ENCODE assay signal across 10 cellular contexts in genomic region chr3:57062119-57062631, GRCh38. TPM values are rescaled to one million over a fixed set of nuclear protein-coding genes. Genes with fewer than 3 reads are reported as not detected.
DNase-seq lines count a peak whose midpoint lies in the region; ATAC-seq and TF ChIP-seq lines count a peak whose summit lies in the region.
"Had no signal": no experiment of that assay in that cellular context is flagged by ENCODE, and none has a peak within 500 bp of the region (broad histone marks: within the 10 kb centered on the region; RNA-seq: fewer than 3 reads in every experiment).

No MANE protein-coding gene starts in this region.

- H3K36me3 ChIP-seq in HCT116 (ENCODE audit: control insufficient read depth in 1 of 2, insufficient read depth in 2 of 2, low read length in 2 of 2) (no peaks in the 10 kb centered on the region), adrenal gland (replicated peaks in 1 of 2) (no peaks in the 10 kb centered on the region), right atrium auricular region (no peaks in the 10 kb centered on the region), skeletal muscle tissue (ENCODE audit: control insufficient read depth in 3 of 3, insufficient read depth in 3 of 3, low read length in 3 of 3) (no peaks in the 10 kb centered on the region)

- H3K4me1 ChIP-seq in HCT116 (ENCODE audit: control insufficient read depth in 1 of 2, insufficient read depth in 2 of 2, low read length in 2 of 2) (peaks cover 62 to 91% of the 10 kb centered on the region in 2 experiments), adrenal gland (replicated peaks in 1 of 2) (peaks cover 9 to 27% of the 10 kb centered on the region in 2 donors), right atrium auricular region (peaks cover 0 to 32% of the 10 kb centered on the region in 2 donors), skeletal muscle tissue (ENCODE audit: control insufficient read depth in 3 of 3, insufficient read depth in 3 of 3, low read length in 3 of 3) (peaks cover 2 to 12% (median 12%) of the 10 kb centered on the region in 3 donors)
- H3K4me1 ChIP-seq: psoas muscle had no signal

- TF ChIP-seq CTCF in HCT116 (IDR thresholded peaks at IDR 0.05 in 2 of 3, conservative IDR thresholded peaks at IDR 0.05 in 1 of 3; ENCODE audit: borderline replicate concordance in 1 of 3, insufficient read depth in 1 of 3, low read depth in 2 of 3, low read length in 2 of 3) (no peak), adrenal gland (IDR thresholded peaks at IDR 0.05) (no peak), right atrium auricular region (IDR thresholded peaks at IDR 0.05) (no peak)

- H3K9me2 ChIP-seq in HCT116 (ENCODE audit: insufficient read depth) = no peaks in the 10 kb centered on the region

- peaks cover 33% of the 10 kb centered on the region for H3K79me2 ChIP-seq in HCT116 (ENCODE audit: insufficient read depth, low read length)

- peak overlapping the region; percentile 85 for H3K4me2 ChIP-seq in HCT116 (ENCODE audit: low read length)

- POLR2A ChIA-PET in HCT116 (lab: Charles Lee) = no interaction called here

- H3K27me3 ChIP-seq in HCT116 (ENCODE audit: insufficient read depth, low read length) (no peaks in the 10 kb centered on the region), adrenal gland (no peaks in the 10 kb centered on the region), right atrium auricular region (no peaks in the 10 kb centered on the region), skeletal muscle tissue (ENCODE audit: control insufficient read depth in 3 of 3, insufficient read depth in 3 of 3, low read length in 3 of 3) (no peaks in the 10 kb centered on the region)

- H3K27ac ChIP-seq in HCT116 (ENCODE audit: low read depth, low read length) = peak overlapping the region; percentile 81
- H3K27ac ChIP-seq in adrenal gland = peak overlapping the region in 4 of 5 donors; percentile 64 to 83 (median 74)
- H3K27ac ChIP-seq in right atrium auricular region = peak overlapping the region; percentile 33 to 67
- H3K27ac ChIP-seq in skeletal muscle tissue (ENCODE audit: low read depth, low read length) = peak overlapping the region; percentile 40
- H3K27ac ChIP-seq: psoas muscle had no signal

- no peak for ATAC-seq in HCT116
- ATAC-seq in GM21723 (IDR thresholded peaks at IDR 0.05; ENCODE audit: unreplicated experiment) = no peak
- no peak for ATAC-seq in GM21390 (IDR thresholded peaks at IDR 0.05; ENCODE audit: unreplicated experiment)
- ATAC-seq: psoas muscle had no signal

- no TSS peak for BruUV-seq in HCT116 (replicated peaks; lab: Mats Ljungman, UMichigan)

- H2AFZ ChIP-seq in HCT116 (ENCODE audit: low read depth, low read length, poor library complexity, severe bottlenecking) = no peak overlapping the region

- CTCF ChIA-PET in HCT116 (lab: Charles Lee) = no interaction called here

- no peak for TF ChIP-seq RAD21 in HCT116 (IDR thresholded peaks at IDR 0.05; ENCODE audit: low read depth)

- H3K9ac ChIP-seq in HCT116 (ENCODE audit: low read length) (peak overlapping the region; percentile 64), skeletal muscle tissue (ENCODE audit: low read depth in 1 of 3, low read length in 3 of 3) (no peak overlapping the region)

- H3K4me3 ChIP-seq in HCT116 (replicated peaks in 1 of 2; ENCODE audit: low read depth in 1 of 2, low read length in 2 of 2) = peak overlapping the region in 1 of 2 experiments; percentile 54; a peak in 1 of 4 replicates
- no peak overlapping the region for H3K4me3 ChIP-seq in adrenal gland
- no peak overlapping the region for H3K4me3 ChIP-seq in right atrium auricular region
- no peak overlapping the region for H3K4me3 ChIP-seq in skeletal muscle tissue (ENCODE audit: low read length in 3 of 3)
- H3K4me3 ChIP-seq: psoas muscle had no signal

- WGBS in adrenal gland, 4 donors = 27 to 30% (median 29%) methylated on average over 2 to 9 of the region's 9 CpGs

- no peaks in the 10 kb centered on the region for H4K20me1 ChIP-seq in HCT116 (ENCODE audit: insufficient read depth)

- H3K9me3 ChIP-seq in HCT116 (ENCODE audit: control insufficient read depth in 1 of 2, insufficient read depth in 1 of 2, low read depth in 1 of 2, low read length in 2 of 2) (no peaks in the 10 kb centered on the region), adrenal gland (replicated peaks in 1 of 3) (no peaks in the 10 kb centered on the region), right atrium auricular region (no peaks in the 10 kb centered on the region), skeletal muscle tissue (ENCODE audit: control insufficient read depth in 3 of 3, low read length in 3 of 3) (no peaks in the 10 kb centered on the region)
- H3K9me3 ChIP-seq: psoas muscle had no signal

- intact Hi-C loops in HCT116 (cut with micrococcal nuclease) = no loop called here
- intact Hi-C loops in adrenal gland (cut with DNase I) = no loop called here

- RAD21 ChIA-PET in HCT116 (lab: Charles Lee; ENCODE audit: low non-redundant PET in 1 of 2, low total read pairs in 2 of 2, uncharacterized antibody in 2 of 2, unreplicated experiment in 2 of 2) = no interaction called here

- DNase-seq in HCT116 (ENCODE audit: low read depth, low spot score) (no peak), adrenal gland (peak in 4 of 7 donors; percentile 38 to 60 (median 44)), right atrium auricular region (ENCODE audit: low spot score) (no peak), NCI-H187 (lab: John Stamatoyannopoulos, UW) (no peak), dedifferentiated amniotic fluid mesenchymal stem cell (ENCODE audit: extremely low spot score) (no peak)
- DNase-seq: activated effector memory CD4-positive, alpha-beta T cell treated with Interleukin-2 at 50 U/mL for 16 hours; psoas muscle had no signal

- no peak for TF ChIP-seq POLR2A in HCT116 (IDR thresholded peaks at IDR 0.05; ENCODE audit: borderline replicate concordance, extremely low read depth, insufficient read depth, insufficient read length)
- TF ChIP-seq POLR2A in adrenal gland (IDR thresholded peaks at IDR 0.05) = no peak

TF ChIP-seq in HCT116, 20 proteins besides CTCF, POLR2A, EP300 and RAD21:
- no peak for TF ChIP-seq ZFX (IDR thresholded peaks at IDR 0.05)
- TF ChIP-seq FOSL1 (IDR thresholded peaks at IDR 0.05; ENCODE audit: low read depth) = no peak
- TF ChIP-seq SRF (IDR thresholded peaks at IDR 0.05; ENCODE audit: low read depth) = no peak
- no peak for TF ChIP-seq TCF7L2 (IDR thresholded peaks at IDR 0.05; ENCODE audit: borderline replicate concordance, extremely low read depth, insufficient read depth, insufficient read length)
- TF ChIP-seq MAX (IDR thresholded peaks at IDR 0.05) = no peak
- no peak for TF ChIP-seq YY1 (IDR thresholded peaks at IDR 0.05; ENCODE audit: extremely low read depth, insufficient replicate concordance, low read depth, low read length)
- TF ChIP-seq POLR2AphosphoS5 (IDR thresholded peaks at IDR 0.05; ENCODE audit: low read depth, low read length) = no peak
- TF ChIP-seq SIN3A (IDR thresholded peaks at IDR 0.05; ENCODE audit: low read depth) = no peak
- no peak for TF ChIP-seq EZH2phosphoT487 (IDR thresholded peaks at IDR 0.05; ENCODE audit: borderline replicate concordance)
- no peak for TF ChIP-seq CEBPB (IDR thresholded peaks at IDR 0.05; ENCODE audit: low read depth)
- TF ChIP-seq ATF3 (IDR thresholded peaks at IDR 0.05) = no peak
- TF ChIP-seq ZNF274 (IDR thresholded peaks at IDR 0.05; ENCODE audit: low read depth, low read length) = no peak
- TF ChIP-seq ZBTB33 (IDR thresholded peaks at IDR 0.05; ENCODE audit: extremely low read depth, insufficient replicate concordance, low read length) = no peak
- no peak for TF ChIP-seq ELF1 (IDR thresholded peaks at IDR 0.05; ENCODE audit: borderline replicate concordance, low read depth)
- TF ChIP-seq EZH2 (IDR thresholded peaks at IDR 0.05) = no peak
- no peak for TF ChIP-seq JUND (IDR thresholded peaks at IDR 0.05)

RNA-seq across cellular contexts. Expression of gene SPATA12, which starts 1.7 kb away (rescaled TPM):
- total RNA-seq in HCT116 (2021; ENCODE audit: unreplicated experiment) = 0.22 TPM
- polyA plus RNA-seq in HCT116 (2012) = 0.34 and 0.53 TPM in 2 replicates
- total RNA-seq in adrenal gland = under 1 TPM in 5 of 8 donors, not detected in 3; 0.22 to 0.83 (median 0.40) TPM
- under 1 TPM; 0.07 to 0.62 (median 0.48) TPM for polyA plus RNA-seq in adrenal gland
- not detected for total RNA-seq in right atrium auricular region
- not detected for total RNA-seq in skeletal muscle tissue
- total RNA-seq: psoas muscle had no signal

Comparison
In these comparisons a context has a peak if more than half of its experiments do, and no peak if none do; other contexts are left out.
1. DNase-seq: peak in adrenal gland (4 of 7); none in HCT116 (single experiment), right atrium auricular region (single experiment), NCI-H187 (0 of 2) and dedifferentiated amniotic fluid mesenchymal stem cell (single experiment).
2. Peak in every context shown above with its lines, with median percentiles within 50 percentile points of each other: H3K27ac ChIP-seq.